In genomic region chr11:94926271-94926625, GRCh38 we compare ENCODE assay signal across 11 cellular contexts. TPM values are rescaled to one million over a fixed set of nuclear protein-coding genes. Genes with fewer than 3 reads are reported as not detected.
DNase-seq lines count a peak whose midpoint lies in the region; ATAC-seq and TF ChIP-seq lines count a peak whose summit lies in the region.
"Had no signal": no experiment of that assay in that cellular context is flagged by ENCODE, and none has a peak within 500 bp of the region (broad histone marks: within the 10 kb centered on the region; RNA-seq: fewer than 3 reads in every experiment).

No MANE protein-coding gene starts in this region.

- peak overlapping the region; percentile 80 for H3K27ac ChIP-seq in CD4-positive, CD25-positive, alpha-beta regulatory T cell (ENCODE audit: insufficient read depth, low read length, poor library complexity, severe bottlenecking)
- H3K27ac ChIP-seq in esophagus (ENCODE audit: low read depth in 2 of 2, low read length in 1 of 2): peak overlapping the region; percentile 21 to 42
- peak overlapping the region; percentile 36 for H3K27ac ChIP-seq in trophoblast cell (ENCODE audit: low read depth, low read length)

- peaks cover 9% of the 10 kb centered on the region for H3K36me3 Mint-ChIP-seq in CD4-positive, CD25-positive, alpha-beta regulatory T cell

- peak overlapping the region in 2 of 4 donors; percentile 81 to 82 for H3K4me3 Mint-ChIP-seq in CD4-positive, CD25-positive, alpha-beta regulatory T cell
- H3K4me3 Mint-ChIP-seq: stimulated activated naive CD8-positive, alpha-beta T cell treated with anti-CD3 and anti-CD28 coated beads, Interleukin-15, Interleukin-2, amounts not matched to agents 100 ng/mL and 50 ng/mL, for 24 hours had no signal

- H3K4me2 ChIP-seq in trophoblast cell (ENCODE audit: low read length): no peak overlapping the region

- no peak overlapping the region for H4K12ac ChIP-seq in trophoblast cell (ENCODE audit: low read depth, low read length)

- no peaks in the 10 kb centered on the region for H3K79me2 ChIP-seq in trophoblast cell (ENCODE audit: control insufficient read depth, insufficient read depth, low read length, poor library complexity)

- H3K4me1 ChIP-seq in CD4-positive, CD25-positive, alpha-beta regulatory T cell (ENCODE audit: control insufficient read depth, insufficient read depth, low read length, poor library complexity, severe bottlenecking): peaks cover 42% of the 10 kb centered on the region
- H3K4me1 ChIP-seq in esophagus (ENCODE audit: control insufficient read depth in 2 of 2, insufficient read depth in 2 of 2, low read length in 1 of 2) (peaks cover 0 to 9% of the 10 kb centered on the region in 2 donors), trophoblast cell (ENCODE audit: control insufficient read depth in 1 of 2, insufficient read depth in 2 of 2, low read length in 2 of 2) (peaks cover 18 to 19% of the 10 kb centered on the region in 2 experiments)

- peak overlapping the region; percentile 90 to 100 (median 95) for H3K27ac Mint-ChIP-seq in CD4-positive, CD25-positive, alpha-beta regulatory T cell

- H3K27me3 ChIP-seq in CD4-positive, CD25-positive, alpha-beta regulatory T cell (ENCODE audit: control insufficient read depth, insufficient read depth, low read length): no peaks in the 10 kb centered on the region
- H3K27me3 ChIP-seq in esophagus (ENCODE audit: control insufficient read depth in 1 of 2, insufficient read depth in 2 of 2, low read length in 2 of 2): no peaks in the 10 kb centered on the region
- H3K27me3 ChIP-seq in trophoblast cell (ENCODE audit: insufficient read depth, low read length): no peaks in the 10 kb centered on the region

- H4K91ac ChIP-seq in trophoblast cell (ENCODE audit: low read depth, low read length): peak overlapping the region; percentile 49

- H3K4me1 Mint-ChIP-seq in CD4-positive, CD25-positive, alpha-beta regulatory T cell: peaks cover 6 to 67% (median 40%) of the 10 kb centered on the region in 4 donors

- no peak overlapping the region for H3K4me3 ChIP-seq in CD4-positive, CD25-positive, alpha-beta regulatory T cell (ENCODE audit: low read depth, low read length)
- no peak overlapping the region for H3K4me3 ChIP-seq in esophagus (ENCODE audit: low read depth in 1 of 2, low read length in 2 of 2)
- no peak overlapping the region for H3K4me3 ChIP-seq in trophoblast cell (ENCODE audit: low read depth, low read length)

- peaks cover 0 to 8% (median 5%) of the 10 kb centered on the region in 7 donors for H3K9me3 Mint-ChIP-seq in CD4-positive, CD25-positive, alpha-beta regulatory T cell

- H2BK12ac ChIP-seq in trophoblast cell (ENCODE audit: low read length): peak overlapping the region; percentile 3

- H3K4ac ChIP-seq in trophoblast cell (ENCODE audit: low read depth, low read length): no peak overlapping the region

- no peaks in the 10 kb centered on the region for H3K36me3 ChIP-seq in CD4-positive, CD25-positive, alpha-beta regulatory T cell (ENCODE audit: control insufficient read depth, insufficient read depth, low read length)
- H3K36me3 ChIP-seq in esophagus (ENCODE audit: control insufficient read depth in 2 of 2, insufficient read depth in 2 of 2, low read length in 1 of 2): no peaks in the 10 kb centered on the region
- H3K36me3 ChIP-seq in trophoblast cell (ENCODE audit: control insufficient read depth in 1 of 2, insufficient read depth in 2 of 2, low read length in 2 of 2): no peaks in the 10 kb centered on the region

- H3K23ac ChIP-seq in trophoblast cell (ENCODE audit: low read length): no peak overlapping the region

- H3K9ac ChIP-seq in trophoblast cell (ENCODE audit: low read length): no peak overlapping the region

- no peak for TF ChIP-seq CTCF in GM10266 (IDR thresholded peaks at IDR 0.05; ENCODE audit: control insufficient read depth, insufficient read depth, low read depth, missing control alignments)

- peak overlapping the region; percentile 48 for H3K18ac ChIP-seq in trophoblast cell (ENCODE audit: low read length)

- no peak overlapping the region for H2AFZ ChIP-seq in trophoblast cell (ENCODE audit: insufficient read depth, low read length, poor library complexity)

- peak overlapping the region; percentile 44 for H2BK120ac ChIP-seq in trophoblast cell (ENCODE audit: insufficient read depth, low read length, poor library complexity)

- H3K27me3 Mint-ChIP-seq in CD4-positive, CD25-positive, alpha-beta regulatory T cell: no peaks in the 10 kb centered on the region
- H3K27me3 Mint-ChIP-seq: stimulated activated naive CD8-positive, alpha-beta T cell treated with anti-CD3 and anti-CD28 coated beads, Interleukin-15, Interleukin-2, amounts not matched to agents 100 ng/mL and 50 ng/mL, for 24 hours had no signal

- peaks cover 9% of the 10 kb centered on the region for H3K79me1 ChIP-seq in trophoblast cell (ENCODE audit: low read length)

- H3K14ac ChIP-seq in trophoblast cell (ENCODE audit: low read length): peak overlapping the region; percentile 24

- no peak for DNase-seq in CD4-positive, CD25-positive, alpha-beta regulatory T cell
- no peak for DNase-seq in trophoblast cell
- no peak for DNase-seq in glomerular visceral epithelial cell (ENCODE audit: extremely low spot score)
- DNase-seq in GM10266 (ENCODE audit: extremely low spot score): no peak
- DNase-seq in NCI-H128 (lab: John Stamatoyannopoulos, UW; ENCODE audit: unreplicated experiment): no peak
- DNase-seq: COR-L47, NCI-H526 treated with DMSO at 0.1 percent for 48 hours had no signal

- ATAC-seq in CD4-positive, CD25-positive, alpha-beta regulatory T cell (ENCODE audit: low read depth in 2 of 2): no peak
- ATAC-seq in HG02840 (IDR thresholded peaks at IDR 0.05; ENCODE audit: low FRiP score, unreplicated experiment): peak; percentile 13
- no peak for ATAC-seq in GM19463 (IDR thresholded peaks at IDR 0.05; ENCODE audit: unreplicated experiment)

- no peak overlapping the region for H4K8ac ChIP-seq in trophoblast cell (ENCODE audit: low read depth, low read length)

- peak overlapping the region; percentile 22 for H2BK5ac ChIP-seq in trophoblast cell (ENCODE audit: low read depth, low read length, poor library complexity)

- H3K9me3 ChIP-seq in CD4-positive, CD25-positive, alpha-beta regulatory T cell (ENCODE audit: control insufficient read depth in 2 of 2, low read length in 2 of 2): no peaks in the 10 kb centered on the region
- H3K9me3 ChIP-seq in esophagus (ENCODE audit: control insufficient read depth in 2 of 2, insufficient read depth in 1 of 2, low read depth in 1 of 2, low read length in 1 of 2) (no peaks in the 10 kb centered on the region), trophoblast cell (ENCODE audit: insufficient read depth, low read depth, low read length) (no peaks in the 10 kb centered on the region)

- no peak overlapping the region for H2AK5ac ChIP-seq in trophoblast cell (ENCODE audit: low read length)

RNA-seq across cellular contexts. Expression of gene CWC15, which starts 47.1 kb away (rescaled TPM):
- total RNA-seq in CD4-positive, CD25-positive, alpha-beta regulatory T cell: 94.1 TPM
- 10 to 100 TPM; 65.8 to 85.8 (median 75.5) TPM for polyA plus RNA-seq in CD4-positive, CD25-positive, alpha-beta regulatory T cell
- 10 to 100 TPM; 44.8 to 89.7 TPM for polyA plus RNA-seq in esophagus
- polyA plus RNA-seq in trophoblast cell (2013): 93.7 and 96.4 TPM in 2 replicates

RNA-seq across cellular contexts. Expression of gene KDM4D, which starts 47.3 kb away (rescaled TPM):
- 0.25 TPM for total RNA-seq in CD4-positive, CD25-positive, alpha-beta regulatory T cell
- under 1 TPM; 0.25 to 0.61 (median 0.38) TPM for polyA plus RNA-seq in CD4-positive, CD25-positive, alpha-beta regulatory T cell
- polyA plus RNA-seq in esophagus: under 1 TPM; 0.14 to 0.31 TPM
- polyA plus RNA-seq in trophoblast cell (2013): 0.82 and 0.97 TPM in 2 replicates
